6 cellular contexts compared by ENCODE assay signal in the genomic region with DNA sequence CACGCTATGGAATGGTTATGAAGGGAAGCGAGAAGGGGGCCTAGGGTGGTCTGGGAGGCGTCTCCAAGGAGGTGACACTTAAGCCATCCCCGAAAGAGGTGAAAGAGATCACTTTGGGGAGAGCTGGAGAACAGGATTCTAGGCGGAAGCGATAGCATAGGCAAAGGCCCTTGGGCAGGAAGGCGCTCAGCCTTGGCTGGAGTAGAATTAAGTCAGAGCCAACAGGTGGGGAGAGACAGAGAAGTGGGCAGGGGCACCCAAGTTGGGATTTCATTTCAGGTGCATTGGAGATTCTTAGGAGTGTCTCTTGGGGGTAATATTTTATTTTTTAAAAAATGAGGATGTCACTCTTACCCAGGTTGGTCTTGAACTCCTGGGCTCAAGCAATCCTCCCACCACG. TPM values are rescaled to one million over a fixed set of nuclear protein-coding genes. Genes with fewer than 3 reads are reported as not detected.
A peak's percentile ranks its signal among the peaks of the same experiment; 100 is the strongest.
DNase-seq lines count a peak whose midpoint lies in the region; ATAC-seq, FAIRE-seq and TF ChIP-seq lines count a peak whose summit lies in the region.

No MANE protein-coding gene starts in this region.

- ATAC-seq in activated CD8-positive, alpha-beta memory T cell treated with anti-CD3 and anti-CD28 coated beads, Interleukin-2, amount 10 ng/mL, durations not matched to agents 7 days and 5 days = no peak

- H3K4me2 ChIP-seq in endothelial cell of umbilical vein (ENCODE audit: insufficient read depth, low read length) = no peak overlapping the region

- no peaks in the 10 kb centered on the region for H3K79me2 ChIP-seq in endothelial cell of umbilical vein (ENCODE audit: control insufficient read depth, insufficient read depth, low read length)

- CTCF ChIA-PET in activated CD8-positive, alpha-beta memory T cell treated with anti-CD3 and anti-CD28 coated beads, Interleukin-2, amount 10 ng/mL, durations not matched to agents 7 days and 5 days (lab: Charles Lee) = interaction anchor here (0.7 to 6.1 kb wide), 9 partner anchors 10 to 243 kb away, joined by 3 to 78 read pairs (median 4); a partner anchor contains a TSS
- CTCF ChIA-PET in endothelial cell of umbilical vein (lab: Charles Lee) = interaction anchor here (1.2 to 5.3 kb wide), 4 partner anchors 10 to 40 kb away, joined by 6 to 55 read pairs (median 14); a partner anchor contains a TSS

- FAIRE-seq in endothelial cell of umbilical vein (lab: Jason Lieb, UNC) = no peak

- intact Hi-C loops in endothelial cell of umbilical vein (cut with micrococcal nuclease) = no loop called here

- POLR2A ChIA-PET in endothelial cell of umbilical vein (lab: Charles Lee) = no interaction called here

- peaks cover 4% of the 10 kb centered on the region for H3K27me3 Mint-ChIP-seq in activated CD8-positive, alpha-beta memory T cell treated with anti-CD3 and anti-CD28 coated beads, Interleukin-2, amount 10 ng/mL, durations not matched to agents 7 days and 5 days

- no peaks in the 10 kb centered on the region for H3K9me3 Mint-ChIP-seq in activated CD8-positive, alpha-beta memory T cell treated with anti-CD3 and anti-CD28 coated beads, Interleukin-2, amount 10 ng/mL, durations not matched to agents 7 days and 5 days (ENCODE audit: low read depth)

- peaks cover 0 to 15% of the 10 kb centered on the region in 2 experiments for H3K36me3 ChIP-seq in endothelial cell of umbilical vein (ENCODE audit: control insufficient read depth in 2 of 2, extremely low read depth in 1 of 2, insufficient read depth in 2 of 2, low read length in 2 of 2)

- no peak overlapping the region for H3K27ac Mint-ChIP-seq in activated CD8-positive, alpha-beta memory T cell treated with anti-CD3 and anti-CD28 coated beads, Interleukin-2, amount 10 ng/mL, durations not matched to agents 7 days and 5 days

- H3K27me3 ChIP-seq in endothelial cell of umbilical vein (ENCODE audit: control insufficient read depth in 2 of 2, insufficient read depth in 2 of 2, low read length in 2 of 2) = no peaks in the 10 kb centered on the region

- no peaks in the 10 kb centered on the region for H3K9me3 ChIP-seq in endothelial cell of umbilical vein (replicated peaks; ENCODE audit: control insufficient read depth, insufficient read depth, low read length)

- no peak overlapping the region for H3K4me3 ChIP-seq in endothelial cell of umbilical vein (replicated peaks in 1 of 3; ENCODE audit: insufficient read depth in 1 of 3, low read depth in 1 of 3, low read length in 3 of 3)

- no peak for TF ChIP-seq CTCF in endothelial cell of umbilical vein (IDR thresholded peaks at IDR 0.05; ENCODE audit: extremely low read depth in 1 of 2, insufficient read depth in 1 of 2, low read depth in 1 of 2, low read length in 2 of 2)

- no peaks in the 10 kb centered on the region for H4K20me1 ChIP-seq in endothelial cell of umbilical vein (replicated peaks; ENCODE audit: control insufficient read depth, extremely low read depth, insufficient read depth, low read length)

- H3K36me3 Mint-ChIP-seq in activated CD8-positive, alpha-beta memory T cell treated with anti-CD3 and anti-CD28 coated beads, Interleukin-2, amount 10 ng/mL, durations not matched to agents 7 days and 5 days = peaks cover 22% of the 10 kb centered on the region

- TF ChIP-seq POLR2A in endothelial cell of umbilical vein (IDR thresholded peaks at IDR 0.05; ENCODE audit: low read depth, low read length) = no peak

- dilution Hi-C loops in endothelial cell of umbilical vein (cut with MboI; ENCODE audit: extremely low pct_ligation_motif_present, low sequenced_read_pairs) = no loop called here

- H3K9ac ChIP-seq in endothelial cell of umbilical vein (replicated peaks; ENCODE audit: extremely low read depth, insufficient read depth, low read length) = no peak overlapping the region

- BruUV-seq in endothelial cell of umbilical vein (replicated peaks; lab: Mats Ljungman, UMichigan) = no TSS peak

- H3K4me1 ChIP-seq in endothelial cell of umbilical vein (ENCODE audit: control insufficient read depth, extremely low read depth, insufficient read depth, low read length) = peaks cover 11% of the 10 kb centered on the region

- H3K27ac ChIP-seq in endothelial cell of umbilical vein (ENCODE audit: insufficient read depth, low read depth, low read length) = no peak overlapping the region
- H3K27ac ChIP-seq in substantia nigra (ENCODE audit: low read depth, low read length, poor library complexity, severe bottlenecking) = peak overlapping the region; percentile 98

- H3K9me1 ChIP-seq in endothelial cell of umbilical vein (replicated peaks; ENCODE audit: control insufficient read depth, extremely low read depth, insufficient read depth, low read length) = no peaks in the 10 kb centered on the region

- DNase-seq in activated CD8-positive, alpha-beta memory T cell treated with anti-CD3 and anti-CD28 coated beads, Interleukin-2, amount 10 ng/mL, durations not matched to agents 7 days and 5 days = no peak
- no peak for DNase-seq in activated CD8-positive, alpha-beta memory T cell treated with anti-CD3 and anti-CD28 coated beads for 24 hours
- DNase-seq in endothelial cell of umbilical vein (ENCODE audit: low read depth, low spot score) (no peak), substantia nigra (lab: John Stamatoyannopoulos, UW) (no peak), hepatic stellate cell (ENCODE audit: low spot score) (no peak), medulla oblongata (ENCODE audit: extremely low spot score) (no peak)

- peak overlapping the region; percentile 1 for H3K4me3 Mint-ChIP-seq in activated CD8-positive, alpha-beta memory T cell treated with anti-CD3 and anti-CD28 coated beads, Interleukin-2, amount 10 ng/mL, durations not matched to agents 7 days and 5 days

- H3K4me1 Mint-ChIP-seq in activated CD8-positive, alpha-beta memory T cell treated with anti-CD3 and anti-CD28 coated beads, Interleukin-2, amount 10 ng/mL, durations not matched to agents 7 days and 5 days = peaks cover 18% of the 10 kb centered on the region

- H2AFZ ChIP-seq in endothelial cell of umbilical vein (ENCODE audit: low read depth, low read length) = peak overlapping the region; percentile 96

RNA-seq across cellular contexts. Expression of a gene that starts 9.6 kb away (rescaled TPM):
- 100 to 1,000 TPM; 602 to 634 TPM for total RNA-seq in activated CD8-positive, alpha-beta memory T cell treated with anti-CD3 and anti-CD28 coated beads, Interleukin-2, amount 10 ng/mL, durations not matched to agents 7 days and 5 days
- 519 and 532 TPM in 2 replicates for total RNA-seq in endothelial cell of umbilical vein
- 406 and 512 TPM in 2 replicates for polyA plus RNA-seq in endothelial cell of umbilical vein
- polyA plus RNA-seq in endothelial cell of umbilical vein (2011; cell fraction: cytosol; rRNA removed) = 648 and 876 TPM in 2 replicates
- 199 and 204 TPM in 2 replicates for polyA plus RNA-seq in endothelial cell of umbilical vein (2011; cell fraction: nucleus; rRNA removed)
- 523 and 699 TPM in 2 replicates for polyA plus RNA-seq in endothelial cell of umbilical vein (2012)
- polyA minus RNA-seq in endothelial cell of umbilical vein = 216 and 235 TPM in 2 replicates
- 64.3 TPM for polyA minus RNA-seq in endothelial cell of umbilical vein (2011; cell fraction: cytosol; rRNA and poly(A)+ RNA removed)
- polyA minus RNA-seq in endothelial cell of umbilical vein (2011; cell fraction: nucleus; rRNA and poly(A)+ RNA removed) = 23.7 and 27.2 TPM in 2 replicates

RNA-seq across cellular contexts. Expression of a gene that starts 10.3 kb away (rescaled TPM):
- 10 to 100 TPM in 1 of 2 experiments, 1 to 10 TPM in 1; 9.6 to 12.7 TPM for total RNA-seq in activated CD8-positive, alpha-beta memory T cell treated with anti-CD3 and anti-CD28 coated beads, Interleukin-2, amount 10 ng/mL, durations not matched to agents 7 days and 5 days
- total RNA-seq in endothelial cell of umbilical vein = 15.3 and 17.6 TPM in 2 replicates
- 22.5 and 26.0 TPM in 2 replicates for polyA plus RNA-seq in endothelial cell of umbilical vein
- 13.4 and 14.5 TPM in 2 replicates for polyA plus RNA-seq in endothelial cell of umbilical vein (2011; cell fraction: cytosol; rRNA removed)
- polyA plus RNA-seq in endothelial cell of umbilical vein (2011; cell fraction: nucleus; rRNA removed) = 19.3 and 20.3 TPM in 2 replicates
- 9.4 and 12.6 TPM in 2 replicates for polyA plus RNA-seq in endothelial cell of umbilical vein (2012)
- 12.0 and 15.8 TPM in 2 replicates for polyA minus RNA-seq in endothelial cell of umbilical vein
- polyA minus RNA-seq in endothelial cell of umbilical vein (2011; cell fraction: cytosol; rRNA and poly(A)+ RNA removed) = 11.7 TPM
- polyA minus RNA-seq in endothelial cell of umbilical vein (2011; cell fraction: nucleus; rRNA and poly(A)+ RNA removed) = 3.7 and 3.8 TPM in 2 replicates

RNA-seq across cellular contexts. Expression of a gene that starts 14.1 kb away (rescaled TPM):
- total RNA-seq in activated CD8-positive, alpha-beta memory T cell treated with anti-CD3 and anti-CD28 coated beads, Interleukin-2, amount 10 ng/mL, durations not matched to agents 7 days and 5 days = 10 to 100 TPM; 12.1 to 14.7 TPM
- total RNA-seq in endothelial cell of umbilical vein = not detected in 2 replicates
- not detected in 2 replicates for polyA plus RNA-seq in endothelial cell of umbilical vein
- polyA plus RNA-seq in endothelial cell of umbilical vein (2011; cell fraction: cytosol; rRNA removed) = not detected in 2 replicates
- 0.04 and 0.07 TPM in 2 replicates for polyA plus RNA-seq in endothelial cell of umbilical vein (2011; cell fraction: nucleus; rRNA removed)
- polyA plus RNA-seq in endothelial cell of umbilical vein (2012) = not detected in 2 replicates
- 0.12 and 1.9 TPM in 2 replicates for polyA minus RNA-seq in endothelial cell of umbilical vein
- polyA minus RNA-seq in endothelial cell of umbilical vein (2011; cell fraction: cytosol; rRNA and poly(A)+ RNA removed) = not detected
- 0.19 TPM in 1 of 2 replicates, not detected in the other for polyA minus RNA-seq in endothelial cell of umbilical vein (2011; cell fraction: nucleus; rRNA and poly(A)+ RNA removed)

RNA-seq across cellular contexts. Expression of a gene that starts 42.9 kb away (rescaled TPM):
- total RNA-seq in activated CD8-positive, alpha-beta memory T cell treated with anti-CD3 and anti-CD28 coated beads, Interleukin-2, amount 10 ng/mL, durations not matched to agents 7 days and 5 days = 100 to 1,000 TPM; 122 to 128 TPM
- 27.4 and 28.9 TPM in 2 replicates for total RNA-seq in endothelial cell of umbilical vein
- polyA plus RNA-seq in endothelial cell of umbilical vein = 23.3 and 23.8 TPM in 2 replicates
- 13.7 and 15.6 TPM in 2 replicates for polyA plus RNA-seq in endothelial cell of umbilical vein (2011; cell fraction: cytosol; rRNA removed)
- 88.8 and 100 TPM in 2 replicates for polyA plus RNA-seq in endothelial cell of umbilical vein (2011; cell fraction: nucleus; rRNA removed)
- 17.1 and 22.3 TPM in 2 replicates for polyA plus RNA-seq in endothelial cell of umbilical vein (2012)
- 22.2 and 38.8 TPM in 2 replicates for polyA minus RNA-seq in endothelial cell of umbilical vein
- polyA minus RNA-seq in endothelial cell of umbilical vein (2011; cell fraction: cytosol; rRNA and poly(A)+ RNA removed) = 28.3 TPM
- 18.9 and 24.5 TPM in 2 replicates for polyA minus RNA-seq in endothelial cell of umbilical vein (2011; cell fraction: nucleus; rRNA and poly(A)+ RNA removed)

RNA-seq across cellular contexts. Expression of a gene that starts 48.6 kb away (rescaled TPM):
- total RNA-seq in activated CD8-positive, alpha-beta memory T cell treated with anti-CD3 and anti-CD28 coated beads, Interleukin-2, amount 10 ng/mL, durations not matched to agents 7 days and 5 days = 10 to 100 TPM; 33.0 to 37.1 TPM
- 18.3 and 21.2 TPM in 2 replicates for total RNA-seq in endothelial cell of umbilical vein
- 7.7 and 7.8 TPM in 2 replicates for polyA plus RNA-seq in endothelial cell of umbilical vein
- polyA plus RNA-seq in endothelial cell of umbilical vein (2011; cell fraction: cytosol; rRNA removed) = 2.8 and 4.9 TPM in 2 replicates
- polyA plus RNA-seq in endothelial cell of umbilical vein (2011; cell fraction: nucleus; rRNA removed) = 16.6 and 19.7 TPM in 2 replicates
- polyA plus RNA-seq in endothelial cell of umbilical vein (2012) = 5.8 and 6.7 TPM in 2 replicates
- polyA minus RNA-seq in endothelial cell of umbilical vein = 3.1 and 6.1 TPM in 2 replicates
- polyA minus RNA-seq in endothelial cell of umbilical vein (2011; cell fraction: cytosol; rRNA and poly(A)+ RNA removed) = 9.2 TPM
- 8.7 and 11.6 TPM in 2 replicates for polyA minus RNA-seq in endothelial cell of umbilical vein (2011; cell fraction: nucleus; rRNA and poly(A)+ RNA removed)

Comparison
In these comparisons a context has a peak if more than half of its experiments do, and no peak if none do; other contexts are left out.
1. RNA of a gene that starts 14.1 kb away (total RNA-seq): 12.1 to 14.7 TPM in activated CD8-positive, alpha-beta memory T cell treated with anti-CD3 and anti-CD28 coated beads, Interleukin-2, amount 10 ng/mL, durations not matched to agents 7 days and 5 days; not detected in endothelial cell of umbilical vein; every median in the first group is over 10 times any median in the second.